In the genomic region with DNA sequence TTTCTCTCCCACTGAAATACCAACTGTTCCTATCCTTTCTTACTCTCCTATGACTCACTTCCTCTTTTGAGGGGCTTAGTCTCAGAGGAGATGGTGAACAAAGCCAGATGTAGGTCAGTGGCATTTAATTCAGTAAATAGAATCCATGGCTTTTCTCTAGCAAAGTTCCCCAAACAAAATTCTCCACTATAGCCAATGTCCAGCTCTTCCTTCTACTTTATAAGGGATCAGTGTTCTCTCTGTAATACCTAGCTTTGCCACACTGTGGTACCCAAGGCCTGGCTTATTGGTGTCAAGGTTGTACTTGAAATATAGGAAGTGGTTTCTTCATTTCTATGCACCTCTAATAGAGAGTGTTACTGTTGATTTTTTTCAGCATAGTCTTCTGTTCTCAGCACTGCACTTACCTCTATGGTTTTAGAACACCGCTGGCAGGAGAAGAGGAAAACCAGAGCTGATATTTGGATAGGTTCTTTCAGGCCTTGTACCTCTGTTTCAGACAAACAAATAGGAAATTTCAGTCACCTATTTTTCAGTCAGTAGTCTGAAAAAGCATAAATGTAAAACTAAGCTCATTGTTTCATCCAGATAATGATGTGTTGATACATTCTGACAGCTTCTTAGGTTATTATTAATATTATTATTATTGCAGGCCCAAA, we compare ENCODE assay signal across 8 cellular contexts. TPM values are rescaled to one million over a fixed set of nuclear protein-coding genes. Genes with fewer than 3 reads are reported as not detected.
DNase-seq lines count a peak whose midpoint lies in the region; TF ChIP-seq lines count a peak whose summit lies in the region.

No MANE protein-coding gene starts in this region.

- 28% methylated on average over 1 of the region's 1 CpG for WGBS in prostate gland

- no peaks in the 10 kb centered on the region for H3K4me1 ChIP-seq in prostate gland (replicated peaks)

- peak overlapping the region; percentile 17 to 37 for H3K27ac ChIP-seq in prostate gland

- intact Hi-C loops in activated naive CD4-positive, alpha-beta T cell treated with anti-CD3 and anti-CD28 coated beads for 36 hours (cut with micrococcal nuclease), result loop anchor here (1.0 to 5.0 kb wide), 8 partner anchors 41 to 1279 kb away; a partner anchor contains a TSS
- intact Hi-C loops in prostate gland (cut with DNase I), result loop anchor here (2.0 kb wide), 1 partner anchor 146 kb away; no protein-coding TSS in a partner anchor
- intact Hi-C loops in posterior vena cava (cut with DNase I), result no loop called here

- H3K27me3 ChIP-seq in prostate gland (replicated peaks; ENCODE audit: insufficient read depth), result no peaks in the 10 kb centered on the region

- H3K27ac Mint-ChIP-seq in activated naive CD4-positive, alpha-beta T cell treated with anti-CD3 and anti-CD28 coated beads for 36 hours, result no peak overlapping the region

- CTCF ChIA-PET in GM10248 (lab: Yijun Ruan, JAX), result interaction anchor here (0.6 to 6.0 kb wide), 41 partner anchors 9 to 1295 kb away, joined by 3 to 112 read pairs (median 4); a partner anchor contains a TSS
- CTCF ChIA-PET in activated naive CD4-positive, alpha-beta T cell treated with anti-CD3 and anti-CD28 coated beads for 36 hours (lab: Charles Lee), result interaction anchor here (0.5 to 13.2 kb wide), 33 partner anchors 11 to 247 kb away, joined by 3 to 181 read pairs (median 4); a partner anchor contains a TSS

- TF ChIP-seq POLR2A in prostate gland (IDR thresholded peaks at IDR 0.05), result no peak

- H3K36me3 Mint-ChIP-seq in activated naive CD4-positive, alpha-beta T cell treated with anti-CD3 and anti-CD28 coated beads for 36 hours (ENCODE audit: low read depth), result no peaks in the 10 kb centered on the region

- H3K36me3 ChIP-seq in prostate gland, result no peaks in the 10 kb centered on the region

- TF ChIP-seq CTCF in GM10248 (IDR thresholded peaks at IDR 0.05; ENCODE audit: control extremely low read depth, extremely low read depth, low read depth, missing control alignments), result peak; percentile 72
- peak; percentile 36 to 92 (median 80) for TF ChIP-seq CTCF in prostate gland (IDR thresholded peaks at IDR 0.05)

- H3K4me1 Mint-ChIP-seq in activated naive CD4-positive, alpha-beta T cell treated with anti-CD3 and anti-CD28 coated beads for 36 hours (ENCODE audit: low read depth), result peaks cover 14% of the 10 kb centered on the region

- POLR2A ChIA-PET in GM10248 (lab: Yijun Ruan, JAX), result no interaction called here

- DNase-seq in GM10248 (ENCODE audit: extremely low spot score) (peak; percentile 59), H4 (ENCODE audit: low spot score) (peak; percentile 86), Kasumi-1 (lab: John Stamatoyannopoulos, UW) (peak; percentile 78 to 83), SIG-M5 treated with dmso at 0.1 percent for 504 hours (lab: John Stamatoyannopoulos, UW; ENCODE audit: unreplicated experiment) (peak; percentile 66), glomerular visceral epithelial cell (ENCODE audit: extremely low spot score) (peak; percentile 79), prostate gland (ENCODE audit: low spot score) (peak; percentile 76), posterior vena cava (ENCODE audit: low spot score) (no peak)
- DNase-seq in activated naive CD4-positive, alpha-beta T cell treated with anti-CD3 and anti-CD28 coated beads for 36 hours, result peak; percentile 83

- H3K4me3 Mint-ChIP-seq in activated naive CD4-positive, alpha-beta T cell treated with anti-CD3 and anti-CD28 coated beads for 36 hours, result no peak overlapping the region

- H3K9me3 Mint-ChIP-seq in activated naive CD4-positive, alpha-beta T cell treated with anti-CD3 and anti-CD28 coated beads for 36 hours, result no peaks in the 10 kb centered on the region

- H3K27me3 Mint-ChIP-seq in activated naive CD4-positive, alpha-beta T cell treated with anti-CD3 and anti-CD28 coated beads for 36 hours (ENCODE audit: low read depth), result no peaks in the 10 kb centered on the region

- H3K4me3 ChIP-seq in prostate gland, result no peak overlapping the region

- no peaks in the 10 kb centered on the region for H3K9me3 ChIP-seq in prostate gland

RNA-seq across cellular contexts. Expression of a gene that starts 40.6 kb away (rescaled TPM):
- 23.4 and 29.0 TPM in 2 replicates for total RNA-seq in H4 (2014; rRNA removed; shearing (Covaris generic))
- 1 to 10 TPM; 2.0 to 2.1 TPM for total RNA-seq in activated naive CD4-positive, alpha-beta T cell treated with anti-CD3 and anti-CD28 coated beads for 36 hours
- total RNA-seq in prostate gland (10 to 100 TPM in 1 of 2 donors, 1 to 10 TPM in 1; 6.4 to 21.5 TPM), posterior vena cava (10 to 100 TPM in 1 of 2 donors, 1 to 10 TPM in 1; 7.5 to 21.3 TPM)

Comparison
In these comparisons a context has a peak if more than half of its experiments do, and no peak if none do; other contexts are left out.
1. intact Hi-C loops: an anchor here in activated naive CD4-positive, alpha-beta T cell treated with anti-CD3 and anti-CD28 coated beads for 36 hours (1.0 to 5.0 kb wide) and prostate gland (2.0 kb wide); none called in posterior vena cava.